17 cellular contexts compared by ENCODE assay signal in the genomic region with DNA sequence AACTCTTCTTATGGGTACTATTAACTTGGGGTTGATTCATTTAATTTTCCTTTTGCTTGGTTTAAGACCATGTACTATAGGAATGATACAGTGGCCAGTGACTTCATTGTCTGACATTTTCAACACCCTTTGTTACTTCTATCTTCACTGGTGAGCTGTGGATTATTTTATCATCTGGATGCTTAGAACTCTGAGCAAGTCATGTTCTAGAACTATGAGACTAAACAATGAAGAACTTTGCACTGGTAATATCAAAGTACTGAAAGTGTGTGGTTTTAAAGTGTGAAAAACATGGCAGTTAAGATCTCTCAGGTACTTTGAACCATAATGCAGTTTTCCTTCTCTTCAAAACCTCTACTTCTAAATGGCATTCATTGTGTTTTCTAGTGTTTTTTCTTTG. TPM values are rescaled to one million over a fixed set of nuclear protein-coding genes. Genes with fewer than 3 reads are reported as not detected.
DNase-seq lines count a peak whose midpoint lies in the region; ATAC-seq, FAIRE-seq and TF ChIP-seq lines count a peak whose summit lies in the region.
"Had no signal": no experiment of that assay in that cellular context is flagged by ENCODE, and none has a peak within 500 bp of the region (broad histone marks: within the 10 kb centered on the region; RNA-seq: fewer than 3 reads in every experiment).

No MANE protein-coding gene starts in this region.

- H3K9me3 ChIP-seq in PC-3 (ENCODE audit: low read length) (no peaks in the 10 kb centered on the region), esophagus muscularis mucosa (no peaks in the 10 kb centered on the region), skeletal muscle tissue (ENCODE audit: control insufficient read depth in 3 of 3, low read length in 3 of 3) (no peaks in the 10 kb centered on the region), neural progenitor cell (ENCODE audit: low read depth) (no peaks in the 10 kb centered on the region)
- H3K9me3 ChIP-seq: prostate gland had no signal

- peak overlapping the region; percentile 65 for H3K27ac ChIP-seq in PC-3 (ENCODE audit: low read length)
- peak overlapping the region; percentile 86 to 99 (median 96) for H3K27ac ChIP-seq in esophagus muscularis mucosa (replicated peaks in 1 of 4)
- peak overlapping the region; percentile 72 for H3K27ac ChIP-seq in skeletal muscle tissue (ENCODE audit: low read depth, low read length)
- H3K27ac ChIP-seq in neural progenitor cell: no peak overlapping the region
- H3K27ac ChIP-seq: KMS-11, prostate gland had no signal

- TF ChIP-seq CTCF in PC-3 (conservative IDR thresholded peaks at IDR 0.05; ENCODE audit: low read depth, low read length) (no peak), esophagus muscularis mucosa (IDR thresholded peaks at IDR 0.05) (no peak), neural progenitor cell (IDR thresholded peaks at IDR 0.05) (no peak)

- BruUV-seq in PC-3 (replicated peaks; lab: Mats Ljungman, UMichigan): no TSS peak

- H3K9me3 Mint-ChIP-seq in neural progenitor cell: peaks cover 6% of the 10 kb centered on the region

- H3K4me1 ChIP-seq in PC-3 (ENCODE audit: insufficient read depth, low read length) (peaks cover 35% of the 10 kb centered on the region), esophagus muscularis mucosa (peaks cover 50 to 87% (median 73%) of the 10 kb centered on the region in 4 donors), skeletal muscle tissue (ENCODE audit: control insufficient read depth in 3 of 3, insufficient read depth in 3 of 3, low read length in 3 of 3) (peaks cover 25 to 52% (median 37%) of the 10 kb centered on the region in 3 donors), neural progenitor cell (no peaks in the 10 kb centered on the region)
- H3K4me1 ChIP-seq: prostate gland had no signal

- intact Hi-C loops in PC-3 (cut with micrococcal nuclease) (no loop called here), esophagus muscularis mucosa (cut with DNase I) (no loop called here)

- H3F3A ChIP-seq in PC-3 (ENCODE audit: low read length, unreplicated experiment): no peaks in the 10 kb centered on the region
- H3F3A ChIP-seq in neural progenitor cell (ENCODE audit: low read depth): no peaks in the 10 kb centered on the region

- H3K4me2 ChIP-seq in PC-3 (ENCODE audit: low read length) (peak overlapping the region; percentile 40; the same call in 1 of the 2 replicates), neural progenitor cell (no peak overlapping the region)
- H3K4me2 ChIP-seq: KMS-11 had no signal

- no peaks in the 10 kb centered on the region for H3K79me2 ChIP-seq in PC-3 (ENCODE audit: low read length)
- no peaks in the 10 kb centered on the region for H3K79me2 ChIP-seq in neural progenitor cell (ENCODE audit: low read depth)

- CTCF ChIA-PET in PC-3 (lab: Charles Lee): interaction anchor here (0.6 kb wide), 1 partner anchor 40 kb away, joined by 3 read pairs; no protein-coding TSS in a partner anchor

- H3K36me3 ChIP-seq in PC-3 (ENCODE audit: low read depth, low read length): no peaks in the 10 kb centered on the region
- H3K36me3 ChIP-seq in esophagus muscularis mucosa: peaks cover 11 to 26% (median 24%) of the 10 kb centered on the region in 4 donors
- peaks cover 36 to 44% (median 42%) of the 10 kb centered on the region in 3 donors for H3K36me3 ChIP-seq in skeletal muscle tissue (ENCODE audit: control insufficient read depth in 3 of 3, insufficient read depth in 3 of 3, low read length in 3 of 3)
- no peaks in the 10 kb centered on the region for H3K36me3 ChIP-seq in neural progenitor cell
- H3K36me3 ChIP-seq: prostate gland had no signal

- peaks cover 4% of the 10 kb centered on the region for H3K36me3 Mint-ChIP-seq in neural progenitor cell
- H3K36me3 Mint-ChIP-seq: activated CD8-positive, alpha-beta memory T cell treated with anti-CD3 and anti-CD28 coated beads, Interleukin-2, amount 10 ng/mL, durations not matched to agents 7 days and 5 days had no signal

- H3K9me2 ChIP-seq in PC-3 (replicated peaks; ENCODE audit: low read length): no peaks in the 10 kb centered on the region

- H2AFZ ChIP-seq in PC-3 (ENCODE audit: low read length): no peak overlapping the region
- H2AFZ ChIP-seq in neural progenitor cell (replicated peaks): no peak overlapping the region

- peaks cover 4% of the 10 kb centered on the region for H3K27me3 Mint-ChIP-seq in neural progenitor cell (ENCODE audit: insufficient read depth, low read depth)
- H3K27me3 Mint-ChIP-seq: activated CD8-positive, alpha-beta memory T cell treated with anti-CD3 and anti-CD28 coated beads, Interleukin-2, amount 10 ng/mL, durations not matched to agents 7 days and 5 days had no signal

- DNase-seq in GM12891 (ENCODE audit: insufficient read length, low spot score) (no peak), PC-3 (no peak), esophagus muscularis mucosa (ENCODE audit: extremely low spot score) (no peak), T-helper 9 cell (no peak), neural progenitor cell (ENCODE audit: low spot score) (no peak), NCI-H446 treated with DMSO at 0.1 percent for 48 hours (lab: John Stamatoyannopoulos, UW) (no peak), DMS53 (lab: John Stamatoyannopoulos, UW) (no peak)
- DNase-seq: activated CD8-positive, alpha-beta memory T cell treated with anti-CD3 and anti-CD28 coated beads, Interleukin-2, amount 10 ng/mL, durations not matched to agents 7 days and 5 days; C1 segment of cervical spinal cord; GOT3; midbrain; NCI-H1694; SIG-M5; stimulated activated CD4-positive, alpha-beta T cell treated with anti-CD3 and anti-CD28 coated beads, Interleukin-2, amount 100 ng/mL, for 24 hours had no signal

- POLR2A ChIA-PET in PC-3 (lab: Charles Lee; ENCODE audit: unreplicated experiment): no interaction called here

- H3K9ac ChIP-seq in PC-3 (ENCODE audit: low read length): no peak overlapping the region
- H3K9ac ChIP-seq in skeletal muscle tissue (ENCODE audit: low read depth in 1 of 3, low read length in 3 of 3): peak overlapping the region in 2 of 3 donors; percentile 5 to 40
- no peak overlapping the region for H3K9ac ChIP-seq in neural progenitor cell
- H3K9ac ChIP-seq: KMS-11 had no signal

- H3K4me3 ChIP-seq in PC-3 (ENCODE audit: low read length) (no peak overlapping the region), esophagus muscularis mucosa (peak overlapping the region; percentile 44 to 55 (median 52)), skeletal muscle tissue (ENCODE audit: low read length in 3 of 3) (peak overlapping the region in 1 of 3 donors; percentile 62), neural progenitor cell (no peak overlapping the region)
- H3K4me3 ChIP-seq: prostate gland had no signal

- H3K4me3 Mint-ChIP-seq in neural progenitor cell: no peak overlapping the region
- H3K4me3 Mint-ChIP-seq: activated CD8-positive, alpha-beta memory T cell treated with anti-CD3 and anti-CD28 coated beads, Interleukin-2, amount 10 ng/mL, durations not matched to agents 7 days and 5 days had no signal

- ATAC-seq in PC-3: no peak
- ATAC-seq: activated CD8-positive, alpha-beta memory T cell treated with anti-CD3 and anti-CD28 coated beads, Interleukin-2, amount 10 ng/mL, durations not matched to agents 7 days and 5 days had no signal

- H4K20me1 ChIP-seq in PC-3 (ENCODE audit: low read length): no peaks in the 10 kb centered on the region
- H4K20me1 ChIP-seq in neural progenitor cell (ENCODE audit: low read depth): no peaks in the 10 kb centered on the region

- TF ChIP-seq EP300 in esophagus muscularis mucosa (IDR thresholded peaks at IDR 0.05): no peak

- H3K27me3 ChIP-seq in PC-3 (ENCODE audit: low read length) (no peaks in the 10 kb centered on the region), esophagus muscularis mucosa (no peaks in the 10 kb centered on the region), skeletal muscle tissue (ENCODE audit: control insufficient read depth in 3 of 3, insufficient read depth in 3 of 3, low read length in 3 of 3) (no peaks in the 10 kb centered on the region), neural progenitor cell (no peaks in the 10 kb centered on the region)

- peak; percentile 13 for FAIRE-seq in GM12891 (lab: Jason Lieb, UNC)

- no peak for TF ChIP-seq POLR2A in GM12891 (IDR thresholded peaks at IDR 0.05; ENCODE audit: low read depth, low read length)
- no peak for TF ChIP-seq POLR2A in esophagus muscularis mucosa (IDR thresholded peaks at IDR 0.05; ENCODE audit: low read depth)

- no peak overlapping the region for H3K27ac Mint-ChIP-seq in neural progenitor cell
- H3K27ac Mint-ChIP-seq: activated CD8-positive, alpha-beta memory T cell treated with anti-CD3 and anti-CD28 coated beads, Interleukin-2, amount 10 ng/mL, durations not matched to agents 7 days and 5 days had no signal

- peaks cover 11% of the 10 kb centered on the region for H3K4me1 Mint-ChIP-seq in neural progenitor cell

TF ChIP-seq in GM12891, 5 proteins besides CTCF, POLR2A, EP300 and RAD21:
- TF ChIP-seq POU2F2 (IDR thresholded peaks at IDR 0.05; ENCODE audit: low read depth, low read length) (no peak), PAX5 (IDR thresholded peaks at IDR 0.05; ENCODE audit: insufficient read depth, low read length, severe bottlenecking) (no peak), TAF1 (IDR thresholded peaks at IDR 0.05; ENCODE audit: low read depth, low read length) (no peak), POLR2AphosphoS5 (IDR thresholded peaks at IDR 0.05; ENCODE audit: low read depth, low read length) (no peak), SPI1 (IDR thresholded peaks at IDR 0.05; ENCODE audit: low read depth, low read length) (no peak)
TF ChIP-seq in GM12891: peak in this region for 0.

RNA-seq across cellular contexts. Expression of a gene that starts 47.8 kb away (rescaled TPM):
- polyA plus RNA-seq in GM12891 (2012; ENCODE audit: low read depth, missing spikeins): 8.0 TPM
- total RNA-seq in PC-3 (2014; rRNA removed) (0.40 and 0.69 TPM in 2 replicates), esophagus muscularis mucosa (10 to 100 TPM; 14.5 to 21.2 (median 17.1) TPM), skeletal muscle tissue (6.3 TPM), neural progenitor cell (ENCODE audit: low replicate concordance) (17.0 and 27.1 TPM in 2 replicates)

RNA-seq across cellular contexts. Expression of a gene that starts 56.1 kb away (rescaled TPM):
- polyA plus RNA-seq in GM12891 (2012; ENCODE audit: low read depth, missing spikeins): 2.1 TPM
- total RNA-seq in PC-3 (2014; rRNA removed): 42.4 and 51.8 TPM in 2 replicates
- 1,000 to 10,000 TPM; 2,189 to 3,092 (median 2,823) TPM for total RNA-seq in esophagus muscularis mucosa
- 888 TPM for total RNA-seq in skeletal muscle tissue
- total RNA-seq in neural progenitor cell (ENCODE audit: low replicate concordance): 62.1 and 67.6 TPM in 2 replicates

Comparison
In these comparisons a context has a peak if more than half of its experiments do, and no peak if none do; other contexts are left out.
1. H3K4me3 ChIP-seq: peak in esophagus muscularis mucosa (4 of 4); none in PC-3 (single experiment) and neural progenitor cell (single experiment).
2. H3K9ac ChIP-seq: peak in skeletal muscle tissue (2 of 3); none in PC-3 (single experiment) and neural progenitor cell (single experiment).
3. RNA of a gene that starts 56.1 kb away (total RNA-seq): 2,189 to 3,092 TPM in esophagus muscularis mucosa and 888 TPM in skeletal muscle tissue (single experiment); 62.1 to 67.6 TPM in neural progenitor cell and 42.4 to 51.8 TPM in PC-3; every median in the first group is over 10 times any median in the second.